17 cellular contexts compared by ENCODE assay signal in genomic region chr18:45156941-45157340, GRCh38.
"Had no signal": no experiment of that assay in that cellular context is flagged by ENCODE, and none has a peak within 500 bp of the region (broad histone marks: within the 10 kb centered on the region; RNA-seq: fewer than 3 reads in every experiment).

No MANE protein-coding gene starts in this region.

- H3K9me3 Mint-ChIP-seq: activated naive CD4-positive, alpha-beta T cell treated with anti-CD3 and anti-CD28 coated beads, Interleukin-2, amount 10 ng/mL, durations not matched to agents 7 days and 5 days; dendritic cell treated with granulocyte-macrophage colony-stimulating factor and Interleukin-4, amounts not matched to agents 40 ng/mL and 50 ng/mL, for 4 days; effector memory CD8-positive, alpha-beta T cell; nephron progenitor cell had no signal

- H3K36me3 Mint-ChIP-seq: activated naive CD4-positive, alpha-beta T cell treated with anti-CD3 and anti-CD28 coated beads, Interleukin-2, amount 10 ng/mL, durations not matched to agents 7 days and 5 days had no signal

- H3K27ac Mint-ChIP-seq: activated CD4-positive, alpha-beta T cell treated with anti-CD3 and anti-CD28 coated beads for 36 hours; activated naive CD4-positive, alpha-beta T cell treated with anti-CD3 and anti-CD28 coated beads, Interleukin-2, amount 10 ng/mL, durations not matched to agents 7 days and 5 days; dendritic cell treated with granulocyte-macrophage colony-stimulating factor and Interleukin-4, amounts not matched to agents 40 ng/mL and 50 ng/mL, for 4 days; effector memory CD8-positive, alpha-beta T cell; nephron progenitor cell had no signal

- H3K27ac ChIP-seq: adrenal gland, body of pancreas, psoas muscle, thoracic aorta, WERI-Rb-1 had no signal

- H3K27me3 ChIP-seq: adrenal gland, body of pancreas had no signal

- H3K4me3 ChIP-seq: adrenal gland, body of pancreas, psoas muscle, thoracic aorta had no signal

- DNase-seq: activated CD4-positive, alpha-beta T cell treated with anti-CD3 and anti-CD28 coated beads for 36 hours; activated naive CD4-positive, alpha-beta T cell treated with anti-CD3 and anti-CD28 coated beads, Interleukin-2, amount 10 ng/mL, durations not matched to agents 7 days and 5 days; adrenal gland; body of pancreas; effector memory CD8-positive, alpha-beta T cell; foreskin melanocyte; head of caudate nucleus; mammary epithelial cell; nephron progenitor cell; psoas muscle; stimulated activated CD4-positive, alpha-beta T cell treated with anti-CD3 and anti-CD28 coated beads, Interleukin-12 subunit alpha, Interleukin-12 subunit beta, amount 100 ng/mL, for 4 hours; stimulated activated naive CD4-positive, alpha-beta T cell treated with Interleukin-2 at 50 U/mL for 16 hours; T-helper 1 cell; WERI-Rb-1 had no signal

- H3K9me3 ChIP-seq: adrenal gland, body of pancreas, psoas muscle, thoracic aorta had no signal

- H3K4me1 ChIP-seq: adrenal gland, body of pancreas, psoas muscle had no signal

- H3K36me3 ChIP-seq: adrenal gland, thoracic aorta, WERI-Rb-1 had no signal

- ATAC-seq: activated CD4-positive, alpha-beta T cell treated with anti-CD3 and anti-CD28 coated beads for 36 hours; body of pancreas; effector memory CD8-positive, alpha-beta T cell; psoas muscle; sciatic nerve had no signal

- H3K4me3 Mint-ChIP-seq: activated CD4-positive, alpha-beta T cell treated with anti-CD3 and anti-CD28 coated beads for 36 hours; activated naive CD4-positive, alpha-beta T cell treated with anti-CD3 and anti-CD28 coated beads, Interleukin-2, amount 10 ng/mL, durations not matched to agents 7 days and 5 days; dendritic cell treated with granulocyte-macrophage colony-stimulating factor and Interleukin-4, amounts not matched to agents 40 ng/mL and 50 ng/mL, for 4 days; effector memory CD8-positive, alpha-beta T cell; nephron progenitor cell had no signal

- H3K27me3 Mint-ChIP-seq: activated naive CD4-positive, alpha-beta T cell treated with anti-CD3 and anti-CD28 coated beads, Interleukin-2, amount 10 ng/mL, durations not matched to agents 7 days and 5 days; dendritic cell treated with granulocyte-macrophage colony-stimulating factor and Interleukin-4, amounts not matched to agents 40 ng/mL and 50 ng/mL, for 4 days had no signal

- H3K4me1 Mint-ChIP-seq: activated CD4-positive, alpha-beta T cell treated with anti-CD3 and anti-CD28 coated beads for 36 hours; activated naive CD4-positive, alpha-beta T cell treated with anti-CD3 and anti-CD28 coated beads, Interleukin-2, amount 10 ng/mL, durations not matched to agents 7 days and 5 days; nephron progenitor cell had no signal
